Comparison of ENCODE assay signal across 1 cellular context in genomic region chr9:27771803-27772545, GRCh38.
A peak's percentile ranks its signal among the peaks of the same experiment; 100 is the strongest.
TF ChIP-seq lines count a peak whose summit lies in the region.

No MANE protein-coding gene starts in this region.

TF ChIP-seq in WTC11, 78 proteins besides CTCF, POLR2A, EP300 and RAD21 (continued from another document):
- TF ChIP-seq ZNF423 (CRISPR knock-in tag; IDR thresholded peaks at IDR 0.05) (peak; percentile 73), USF2 (CRISPR knock-in tag; IDR thresholded peaks at IDR 0.05) (no peak), ETV6 (CRISPR knock-in tag; IDR thresholded peaks at IDR 0.05) (peak; percentile 27; the same call in 1 of the 2 replicates), TEAD4 (CRISPR knock-in tag; IDR thresholded peaks at IDR 0.05) (no peak), ZNF281 (CRISPR knock-in tag; IDR thresholded peaks at IDR 0.05) (peak; percentile 86; the same call in 1 of the 2 replicates), CREM (CRISPR knock-in tag; IDR thresholded peaks at IDR 0.05) (peak; percentile 57; the same call in 1 of the 2 replicates), MAX (CRISPR knock-in tag; IDR thresholded peaks at IDR 0.05) (no peak), E2F1 (CRISPR knock-in tag; IDR thresholded peaks at IDR 0.05) (no peak), ZNF512 (CRISPR knock-in tag; IDR thresholded peaks at IDR 0.05; ENCODE audit: borderline replicate concordance) (no peak)
